13 cellular contexts compared by ENCODE assay signal in genomic region chr11:119780264-119780953, GRCh38.
"Had no signal": no experiment of that assay in that cellular context is flagged by ENCODE, and none has a peak within 500 bp of the region (broad histone marks: within the 10 kb centered on the region; RNA-seq: fewer than 3 reads in every experiment).

No MANE protein-coding gene starts in this region.

- H3K4me1 Mint-ChIP-seq: naive thymus-derived CD4-positive, alpha-beta T cell had no signal

- DNase-seq: activated CD8-positive, alpha-beta memory T cell treated with anti-CD3 and anti-CD28 coated beads, Interleukin-2, amount 50 U/mL, for 48 hours; activated CD8-positive, alpha-beta T cell treated with anti-CD3 and anti-CD28 coated beads, Interleukin-2, amount 10 ng/mL, durations not matched to agents 7 days and 5 days; colonic mucosa; effector memory CD4-positive, alpha-beta T cell; hippocampal formation; kidney glomerular epithelial cell; naive thymus-derived CD4-positive, alpha-beta T cell; stimulated activated CD4-positive, alpha-beta T cell treated with anti-CD3 and anti-CD28 coated beads, Interleukin-4, amount 100 ng/mL, for 1 hour; stimulated activated CD8-positive, alpha-beta memory T cell treated with anti-CD3 and anti-CD28 coated beads, Interleukin-4, amount 100 ng/mL, for 48 hours; T-helper 9 cell; upper lobe of right lung had no signal

- H3K27ac Mint-ChIP-seq: activated CD8-positive, alpha-beta T cell treated with anti-CD3 and anti-CD28 coated beads, Interleukin-2, amount 10 ng/mL, durations not matched to agents 7 days and 5 days; naive thymus-derived CD4-positive, alpha-beta T cell; progenitor cell of endocrine pancreas; stimulated activated naive CD8-positive, alpha-beta T cell treated with anti-CD3 and anti-CD28 coated beads, Interleukin-15, Interleukin-2, amounts not matched to agents 100 ng/mL and 50 ng/mL, for 24 hours had no signal

- ATAC-seq: activated CD8-positive, alpha-beta T cell treated with anti-CD3 and anti-CD28 coated beads, Interleukin-2, amount 10 ng/mL, durations not matched to agents 7 days and 5 days; naive thymus-derived CD4-positive, alpha-beta T cell; upper lobe of right lung had no signal

- H3K9me3 Mint-ChIP-seq: stimulated activated naive CD8-positive, alpha-beta T cell treated with anti-CD3 and anti-CD28 coated beads, Interleukin-15, Interleukin-2, amounts not matched to agents 100 ng/mL and 50 ng/mL, for 24 hours had no signal

- H3K4me3 Mint-ChIP-seq: activated CD8-positive, alpha-beta T cell treated with anti-CD3 and anti-CD28 coated beads, Interleukin-2, amount 10 ng/mL, durations not matched to agents 7 days and 5 days; naive thymus-derived CD4-positive, alpha-beta T cell; stimulated activated naive CD8-positive, alpha-beta T cell treated with anti-CD3 and anti-CD28 coated beads, Interleukin-15, Interleukin-2, amounts not matched to agents 100 ng/mL and 50 ng/mL, for 24 hours had no signal
